In genomic region chr22:44684506-44685383, GRCh38 we compare ENCODE assay signal across 8 cellular contexts. TPM values are rescaled to one million over a fixed set of nuclear protein-coding genes. Genes with fewer than 3 reads are reported as not detected.
DNase-seq lines count a peak whose midpoint lies in the region; ATAC-seq and TF ChIP-seq lines count a peak whose summit lies in the region.

No MANE protein-coding gene starts in this region.

- no peaks in the 10 kb centered on the region for H3K36me3 Mint-ChIP-seq in osteocyte (ENCODE audit: unreplicated experiment)

- no peak for TF ChIP-seq EP300 in tibial nerve (IDR thresholded peaks at IDR 0.05)

- no peak overlapping the region for H3K4me3 Mint-ChIP-seq in osteocyte (ENCODE audit: unreplicated experiment)

- TF ChIP-seq CTCF in foreskin keratinocyte (conservative IDR thresholded peaks at IDR 0.05): peak; percentile 99
- TF ChIP-seq CTCF in osteocyte (IDR thresholded peaks at IDR 0.05): peak; percentile 97
- TF ChIP-seq CTCF in tibial nerve (IDR thresholded peaks at IDR 0.05): peak; percentile 75 to 91 (median 81)

- H3K27me3 Mint-ChIP-seq in osteocyte (ENCODE audit: unreplicated experiment): peaks cover 2% of the 10 kb centered on the region

- no peaks in the 10 kb centered on the region for H3K9me3 ChIP-seq in KOPT-K1 (ENCODE audit: insufficient read depth, low read length, poor library complexity, severe bottlenecking)
- H3K9me3 ChIP-seq in tibial nerve: no peaks in the 10 kb centered on the region

- 22 to 24% methylated on average over 20 to 23 of the region's 23 CpGs for WGBS in tibial nerve, 2 donors

- H3K36me3 ChIP-seq in KOPT-K1 (ENCODE audit: insufficient read depth, low read length) (no peaks in the 10 kb centered on the region), tibial nerve (no peaks in the 10 kb centered on the region)

- no peaks in the 10 kb centered on the region for H3K9me3 Mint-ChIP-seq in osteocyte (ENCODE audit: unreplicated experiment)

- H3K27me3 ChIP-seq in foreskin keratinocyte: no peaks in the 10 kb centered on the region
- no peaks in the 10 kb centered on the region for H3K27me3 ChIP-seq in tibial nerve

- ATAC-seq in GM21515 (IDR thresholded peaks at IDR 0.05; ENCODE audit: unreplicated experiment): peak; percentile 48
- peak; percentile 84 for ATAC-seq in foreskin keratinocyte

- DNase-seq in D341Med (ENCODE audit: low spot score) (peak; percentile 92), SIG-M5 (lab: John Stamatoyannopoulos, UW) (peak; percentile 54), activated gamma-delta T cell (lab: John Stamatoyannopoulos, UW) (peak; percentile 42), foreskin keratinocyte (peak; percentile 68 to 79), osteocyte (ENCODE audit: extremely low spot score, unreplicated experiment) (peak; percentile 93), tibial nerve (ENCODE audit: low spot score in 2 of 2) (peak; percentile 49 to 61)

- no peak overlapping the region for H3K27ac Mint-ChIP-seq in osteocyte (ENCODE audit: unreplicated experiment)

- no peak for TF ChIP-seq POLR2A in tibial nerve (IDR thresholded peaks at IDR 0.05)

- H3K27ac ChIP-seq in KOPT-K1 (ENCODE audit: low read depth, low read length, poor library complexity, severe bottlenecking) (peak overlapping the region; percentile 68), foreskin keratinocyte (peak overlapping the region; percentile 43), tibial nerve (no peak overlapping the region)

- H3K4me1 ChIP-seq in foreskin keratinocyte: peaks cover 4% of the 10 kb centered on the region
- H3K4me1 ChIP-seq in tibial nerve: peaks cover 0 to 18% (median 4%) of the 10 kb centered on the region in 4 donors

- peaks cover 14% of the 10 kb centered on the region for H3K4me1 Mint-ChIP-seq in osteocyte (ENCODE audit: unreplicated experiment)

- H3K4me3 ChIP-seq in tibial nerve: no peak overlapping the region

RNA-seq across cellular contexts. Expression of gene PRR5, which starts 17.3 kb away (rescaled TPM):
- 12.2 and 13.8 TPM in 2 replicates for total RNA-seq in foreskin keratinocyte
- 18.4 and 18.5 TPM in 2 replicates for polyA plus RNA-seq in foreskin keratinocyte
- 13.5 and 14.8 TPM in 2 replicates for total RNA-seq in osteocyte
- total RNA-seq in tibial nerve: 10 to 100 TPM; 40.4 to 68.4 (median 42.5) TPM

Comparison
In these comparisons a context has a peak if more than half of its experiments do, and no peak if none do; other contexts are left out.
1. DNase-seq: peak in every context shown above with its lines; median percentile 93 in osteocyte; 92 in D341Med; 74 in foreskin keratinocyte; 55 in tibial nerve; 54 in SIG-M5; 42 in activated gamma-delta T cell.
2. H3K27ac ChIP-seq: peak in KOPT-K1 (single experiment) and foreskin keratinocyte (single experiment); none in tibial nerve (0 of 4).
3. Peak in every context shown above with its lines, with median percentiles within 50 percentile points of each other: CTCF ChIP-seq.